In genomic region chr18:76480913-76481312, GRCh38 we compare ENCODE assay signal across 1 cellular context.
TF ChIP-seq lines count a peak whose summit lies in the region.

No MANE protein-coding gene starts in this region.

TF ChIP-seq in SK-N-SH treated with all-trans-retinoic acid at 6 μM for 48 hours, 23 proteins besides CTCF, POLR2A, EP300 and RAD21 (continued from another document):
- TF ChIP-seq CSRNP3 (CRISPR knock-in tag; IDR thresholded peaks at IDR 0.05): no peak
- no peak for TF ChIP-seq ISL1 (CRISPR knock-in tag; IDR thresholded peaks at IDR 0.05)
- no peak for TF ChIP-seq ZNF70 (CRISPR knock-in tag; IDR thresholded peaks at IDR 0.05)
- TF ChIP-seq ZNF8 (CRISPR knock-in tag; IDR thresholded peaks at IDR 0.05): no peak
- no peak for TF ChIP-seq CREB5 (CRISPR knock-in tag; IDR thresholded peaks at IDR 0.05; ENCODE audit: low read depth)
- no peak for TF ChIP-seq TSHZ2 (CRISPR knock-in tag; IDR thresholded peaks at IDR 0.05)
- no peak for TF ChIP-seq CSDC2 (CRISPR knock-in tag; IDR thresholded peaks at IDR 0.05)
- no peak for TF ChIP-seq ARNTL (CRISPR knock-in tag; IDR thresholded peaks at IDR 0.05; ENCODE audit: borderline replicate concordance, low read depth)
- TF ChIP-seq BACH2 (CRISPR knock-in tag; IDR thresholded peaks at IDR 0.05; ENCODE audit: borderline replicate concordance): no peak
- no peak for TF ChIP-seq GLIS3 (CRISPR knock-in tag; IDR thresholded peaks at IDR 0.05)
